8 cellular contexts compared by ENCODE assay signal in genomic region chr9:128946544-128946943, GRCh38. TPM values are rescaled to one million over a fixed set of nuclear protein-coding genes. Genes with fewer than 3 reads are reported as not detected.
DNase-seq lines count a peak whose midpoint lies in the region; ATAC-seq, FAIRE-seq and TF ChIP-seq lines count a peak whose summit lies in the region.

No MANE protein-coding gene starts in this region.

- 19% methylated on average over 9 of the region's 9 CpGs for WGBS in K562 (ENCODE audit: insufficient coverage, low coverage, missing lambda C conversion rate)
- WGBS in lung, 2 donors = 68 to 85% methylated on average over 9 of the region's 9 CpGs
- WGBS in transverse colon (ENCODE audit: low coverage in 1 of 2), 2 donors = 79% methylated on average over 9 of the region's 9 CpGs; no CpG with 5 or more reads in 1 of the 2 donors

- H3K4me1 Mint-ChIP-seq in activated naive CD4-positive, alpha-beta T cell treated with anti-CD3 and anti-CD28 coated beads, Interleukin-2, amount 10 ng/mL, durations not matched to agents 7 days and 5 days = peaks cover 35% of the 10 kb centered on the region

- ATAC-seq in K562 (no peak), lung (ENCODE audit: insufficient read depth, low FRiP score) (no peak)

- peaks cover 54% of the 10 kb centered on the region for H3K79me2 ChIP-seq in K562 (ENCODE audit: control insufficient read depth, insufficient read depth, low read length)

- peak overlapping the region; percentile 97 for H3K4me2 ChIP-seq in K562 (ENCODE audit: insufficient read depth, low read length)

- TF ChIP-seq POLR2A in K562 (conservative IDR thresholded peaks at IDR 0.05) (no peak), transverse colon (IDR thresholded peaks at IDR 0.05) (no peak)

- TF ChIP-seq CTCF in K562 (IDR thresholded peaks at IDR 0.05 in 2 of 3, conservative IDR thresholded peaks at IDR 0.05 in 1 of 3; ENCODE audit: insufficient read depth in 2 of 3, low read depth in 1 of 3, low read length in 3 of 3) = no peak
- TF ChIP-seq CTCF in lung (IDR thresholded peaks at IDR 0.05; ENCODE audit: control extremely low read depth, extremely low read depth) = no peak
- TF ChIP-seq CTCF in transverse colon (IDR thresholded peaks at IDR 0.05) = no peak

- H2AFZ ChIP-seq in K562 (ENCODE audit: low read depth, low read length) = peak overlapping the region; percentile 89

- CTCF ChIA-PET in activated naive CD4-positive, alpha-beta T cell treated with anti-CD3 and anti-CD28 coated beads, Interleukin-2, amount 10 ng/mL, durations not matched to agents 7 days and 5 days (lab: Charles Lee) = no interaction called here
- CTCF ChIA-PET in K562 (lab: Yijun Ruan, JAX; ENCODE audit: low intra/inter-chr PET ratio) = no interaction called here

- peak overlapping the region; percentile 78 for H3K4me3 ChIP-seq in K562
- H3K4me3 ChIP-seq in lung = peak overlapping the region; percentile 80
- peak overlapping the region; percentile 75 to 94 (median 85) for H3K4me3 ChIP-seq in transverse colon

- in situ Hi-C loops in K562 (cut with MboI) = no loop called here
- in situ Hi-C loops in transverse colon (cut with MboI; ENCODE audit: low pct_ligation_motif_present in 1 of 4, low pct_unique_long_range_greater_than_20kb in 1 of 4, low sequenced_read_pairs in 3 of 4) = no loop called here

- no peak for FAIRE-seq in K562 (lab: Jason Lieb, UNC)

- H3K36me3 Mint-ChIP-seq in activated naive CD4-positive, alpha-beta T cell treated with anti-CD3 and anti-CD28 coated beads, Interleukin-2, amount 10 ng/mL, durations not matched to agents 7 days and 5 days = peaks cover 22% of the 10 kb centered on the region

- intact Hi-C loops in K562 (cut with micrococcal nuclease) (no loop called here), transverse colon (cut with DNase I; ENCODE audit: low total_unique reads) (no loop called here)

- no peaks in the 10 kb centered on the region for H3K9me1 ChIP-seq in K562 (ENCODE audit: control insufficient read depth, insufficient read depth, low read length)

- POLR2A ChIA-PET in K562 (lab: Yijun Ruan, JAX) = no interaction called here

- peaks cover 5% of the 10 kb centered on the region for H3K27me3 Mint-ChIP-seq in activated naive CD4-positive, alpha-beta T cell treated with anti-CD3 and anti-CD28 coated beads, Interleukin-2, amount 10 ng/mL, durations not matched to agents 7 days and 5 days

- peaks cover 41% of the 10 kb centered on the region for H3K36me3 ChIP-seq in K562 (ENCODE audit: control insufficient read depth, insufficient read depth, low read length)
- H3K36me3 ChIP-seq in lung (ENCODE audit: control insufficient read depth in 2 of 2, insufficient read depth in 2 of 2, low read length in 2 of 2) = peaks cover 0 to 5% of the 10 kb centered on the region in 2 donors
- no peaks in the 10 kb centered on the region for H3K36me3 ChIP-seq in transverse colon

- peak overlapping the region; percentile 92 to 94 for H3K9ac ChIP-seq in K562 (ENCODE audit: insufficient read depth in 1 of 2, low read depth in 2 of 2, low read length in 2 of 2)

- H3K27ac Mint-ChIP-seq in activated naive CD4-positive, alpha-beta T cell treated with anti-CD3 and anti-CD28 coated beads, Interleukin-2, amount 10 ng/mL, durations not matched to agents 7 days and 5 days = peak overlapping the region; percentile 99

- no TSS peak for BruUV-seq in K562 (replicated peaks; lab: Mats Ljungman, UMichigan)

- H3K4me1 ChIP-seq in K562 (replicated peaks in 1 of 2; ENCODE audit: control insufficient read depth in 2 of 2, insufficient read depth in 2 of 2, low read length in 2 of 2) (peaks cover 25 to 44% of the 10 kb centered on the region in 2 experiments), lung (ENCODE audit: control insufficient read depth in 2 of 2, insufficient read depth in 2 of 2, low read length in 2 of 2) (peaks cover 4 to 15% of the 10 kb centered on the region in 2 donors), transverse colon (peaks cover 0 to 18% (median 11%) of the 10 kb centered on the region in 4 donors)

- H3K27me3 ChIP-seq in K562 (ENCODE audit: control insufficient read depth in 2 of 2, insufficient read depth in 2 of 2, low read length in 2 of 2) = no peaks in the 10 kb centered on the region
- no peaks in the 10 kb centered on the region for H3K27me3 ChIP-seq in lung (ENCODE audit: control insufficient read depth, insufficient read depth)
- H3K27me3 ChIP-seq in transverse colon = no peaks in the 10 kb centered on the region

- TF ChIP-seq EP300 in K562 (IDR thresholded peaks at IDR 0.05; ENCODE audit: low read length) = no peak
- TF ChIP-seq EP300 in transverse colon (IDR thresholded peaks at IDR 0.05; ENCODE audit: low read depth) = no peak

- no peak for DNase-seq in activated naive CD4-positive, alpha-beta T cell treated with anti-CD3 and anti-CD28 coated beads, Interleukin-2, amount 10 ng/mL, durations not matched to agents 7 days and 5 days
- DNase-seq in activated naive CD4-positive, alpha-beta T cell (lab: John Stamatoyannopoulos, UW) = no peak
- DNase-seq in K562 (ENCODE audit: extremely low read depth in 1 of 4, low spot score in 3 of 4) = peak in 1 of 4 experiments; percentile 32
- DNase-seq in lung (ENCODE audit: low spot score) = no peak
- no peak for DNase-seq in transverse colon
- no peak for DNase-seq in kidney tubule cell (ENCODE audit: low spot score)
- no peak for DNase-seq in stimulated activated CD4-positive, alpha-beta T cell treated with anti-CD3 and anti-CD28 coated beads, Interleukin-4, amount 100 ng/mL, for 1 hour
- DNase-seq in activated CD4-positive, CD25-positive, alpha-beta regulatory T cell treated with anti-CD3 and anti-CD28 coated beads, Interleukin-2, amount 50 U/mL, for 72 hours = no peak

- H3K9me3 ChIP-seq in K562 (replicated peaks; ENCODE audit: control insufficient read depth, insufficient read depth, low read depth, low read length) (no peaks in the 10 kb centered on the region), lung (ENCODE audit: control insufficient read depth in 2 of 2, insufficient read depth in 1 of 2, low read length in 1 of 2) (no peaks in the 10 kb centered on the region), transverse colon (no peaks in the 10 kb centered on the region)

- H3K9me3 Mint-ChIP-seq in activated naive CD4-positive, alpha-beta T cell treated with anti-CD3 and anti-CD28 coated beads, Interleukin-2, amount 10 ng/mL, durations not matched to agents 7 days and 5 days = no peaks in the 10 kb centered on the region

- peak overlapping the region; percentile 99 for H3K4me3 Mint-ChIP-seq in activated naive CD4-positive, alpha-beta T cell treated with anti-CD3 and anti-CD28 coated beads, Interleukin-2, amount 10 ng/mL, durations not matched to agents 7 days and 5 days

- TF ChIP-seq RAD21 in K562 (CRISPR knock-in tag; conservative IDR thresholded peaks at IDR 0.05 in 1 of 2, IDR thresholded peaks at IDR 0.05 in 1 of 2) = no peak

- H3K27ac ChIP-seq in K562 (ENCODE audit: extremely low read depth, low read depth, low read length) = peak overlapping the region; percentile 90
- peak overlapping the region; percentile 62 to 95 for H3K27ac ChIP-seq in lung (ENCODE audit: low read depth in 1 of 2, low read length in 1 of 2)
- peak overlapping the region; percentile 94 to 97 (median 97) for H3K27ac ChIP-seq in transverse colon

- H4K20me1 ChIP-seq in K562 (replicated peaks; ENCODE audit: control insufficient read depth, insufficient read depth, low read length) = no peaks in the 10 kb centered on the region

RNA-seq across cellular contexts. Expression of gene DOLK, which starts 0.9 kb away (rescaled TPM):
- 13.9 and 44.2 TPM in 2 replicates for total RNA-seq in K562 (2011; cell fraction: chromatin; rRNA removed; ENCODE audit: low replicate concordance)
- total RNA-seq in K562 (2011; cell fraction: nucleolus; rRNA removed) = 48.2 and 55.4 TPM in 2 replicates
- total RNA-seq in K562 (2011; cell fraction: nucleoplasm; rRNA removed) = 27.6 and 38.4 TPM in 2 replicates
- total RNA-seq in K562 (2014; rRNA removed) (11.7 and 18.4 TPM in 2 replicates), K562 (2014; rRNA removed; fragmentation: Illumina TruSeq; extraction: Trizol) (7.5 and 8.4 TPM in 2 replicates), K562 (2015; rRNA removed; fragmentation: Illumina TruSeq; extraction: Trizol) (13.7 and 14.0 TPM in 2 replicates), K562 (2021) (14.2 and 14.7 TPM in 2 replicates), lung (10 to 100 TPM; 10.6 to 17.9 TPM), transverse colon (10 to 100 TPM in 3 of 4 donors, 1 to 10 TPM in 1; 9.2 to 20.6 (median 11.7) TPM)
- polyA plus RNA-seq in K562 (2011; rRNA removed) (10.8 and 13.0 TPM in 2 replicates), K562 (2014; fragmentation: Illumina TruSeq; extraction: Trizol) (14.0 and 15.0 TPM in 2 replicates), K562 (2014; fragmentation: Nextera tagmentation; extraction: Ambion mirVana) (1 to 10 TPM; 2.6 to 3.7 TPM), K562 (2014; rRNA removed) (10.6 and 11.1 TPM in 2 replicates), lung (10 to 100 TPM in 1 of 2 donors, 1 to 10 TPM in 1; 9.6 to 19.1 TPM)
- polyA plus RNA-seq in K562 (2011; cell fraction: cytosol; rRNA removed) = 15.7 and 32.2 TPM in 2 replicates
- 9.0 and 11.9 TPM in 2 replicates for polyA plus RNA-seq in K562 (2011; cell fraction: nucleus; rRNA removed)
- polyA plus RNA-seq in K562 (2012) = 9.5 and 16.7 TPM in 2 replicates
- 16.4 and 25.9 TPM in 2 replicates for polyA minus RNA-seq in K562 (2011; rRNA and poly(A)+ RNA removed)
- polyA minus RNA-seq in K562 (2011; cell fraction: cytosol; rRNA and poly(A)+ RNA removed) = 6.7 and 11.4 TPM in 2 replicates
- 16.6 and 23.7 TPM in 2 replicates for polyA minus RNA-seq in K562 (2011; cell fraction: nucleus; rRNA and poly(A)+ RNA removed)

RNA-seq across cellular contexts. Expression of gene NUP188, which starts 1.0 kb away (rescaled TPM):
- 545 and 736 TPM in 2 replicates for total RNA-seq in K562 (2011; cell fraction: chromatin; rRNA removed; ENCODE audit: low replicate concordance)
- total RNA-seq in K562 (2011; cell fraction: nucleolus; rRNA removed) = 287 and 308 TPM in 2 replicates
- total RNA-seq in K562 (2011; cell fraction: nucleoplasm; rRNA removed) = 273 and 303 TPM in 2 replicates
- total RNA-seq in K562 (2014; rRNA removed) (64.3 and 92.3 TPM in 2 replicates), K562 (2014; rRNA removed; fragmentation: Illumina TruSeq; extraction: Trizol) (66.6 and 84.5 TPM in 2 replicates), K562 (2015; rRNA removed; fragmentation: Illumina TruSeq; extraction: Trizol) (69.9 and 70.6 TPM in 2 replicates), K562 (2021) (123 and 135 TPM in 2 replicates), lung (10 to 100 TPM; 39.3 to 48.5 TPM), transverse colon (10 to 100 TPM; 18.0 to 79.3 (median 38.4) TPM)
- polyA plus RNA-seq in K562 (2011; rRNA removed) (71.2 and 106 TPM in 2 replicates), K562 (2014; fragmentation: Illumina TruSeq; extraction: Trizol) (107 and 110 TPM in 2 replicates), K562 (2014; fragmentation: Nextera tagmentation; extraction: Ambion mirVana) (10 to 100 TPM; 11.7 to 17.9 TPM), K562 (2014; rRNA removed) (64.7 and 70.6 TPM in 2 replicates), lung (10 to 100 TPM; 17.0 to 24.9 TPM)
- polyA plus RNA-seq in K562 (2011; cell fraction: cytosol; rRNA removed) = 109 and 123 TPM in 2 replicates
- polyA plus RNA-seq in K562 (2011; cell fraction: nucleus; rRNA removed) = 185 and 200 TPM in 2 replicates
- 61.5 and 77.1 TPM in 2 replicates for polyA plus RNA-seq in K562 (2012)
- 241 and 300 TPM in 2 replicates for polyA minus RNA-seq in K562 (2011; rRNA and poly(A)+ RNA removed)
- polyA minus RNA-seq in K562 (2011; cell fraction: cytosol; rRNA and poly(A)+ RNA removed) = 193 and 215 TPM in 2 replicates
- polyA minus RNA-seq in K562 (2011; cell fraction: nucleus; rRNA and poly(A)+ RNA removed) = 102 and 146 TPM in 2 replicates

RNA-seq across cellular contexts. Expression of gene PHYHD1, which starts 25.8 kb away (rescaled TPM):
- 1.0 and 4.9 TPM in 2 replicates for total RNA-seq in K562 (2011; cell fraction: chromatin; rRNA removed; ENCODE audit: low replicate concordance)
- total RNA-seq in K562 (2011; cell fraction: nucleolus; rRNA removed) = 1.0 and 1.3 TPM in 2 replicates
- total RNA-seq in K562 (2011; cell fraction: nucleoplasm; rRNA removed) = 1.4 and 1.8 TPM in 2 replicates
- 0.49 and 1.3 TPM in 2 replicates for total RNA-seq in K562 (2014; rRNA removed)
- total RNA-seq in K562 (2014; rRNA removed; fragmentation: Illumina TruSeq; extraction: Trizol) = 0.45 and 0.69 TPM in 2 replicates
- 0.36 and 0.79 TPM in 2 replicates for total RNA-seq in K562 (2015; rRNA removed; fragmentation: Illumina TruSeq; extraction: Trizol)
- 0.58 and 0.66 TPM in 2 replicates for total RNA-seq in K562 (2021)
- polyA plus RNA-seq in K562 (2011; rRNA removed) = 1.2 and 2.1 TPM in 2 replicates
- polyA plus RNA-seq in K562 (2011; cell fraction: cytosol; rRNA removed) = 2.2 and 2.5 TPM in 2 replicates
- 3.7 and 4.1 TPM in 2 replicates for polyA plus RNA-seq in K562 (2011; cell fraction: nucleus; rRNA removed)
- polyA plus RNA-seq in K562 (2012) = 0.87 and 1.2 TPM in 2 replicates
- 0.80 and 1.0 TPM in 2 replicates for polyA plus RNA-seq in K562 (2014; fragmentation: Illumina TruSeq; extraction: Trizol)
- polyA plus RNA-seq in K562 (2014; fragmentation: Nextera tagmentation; extraction: Ambion mirVana) = 1 to 10 TPM in 1 of 2 experiments, under 1 TPM in 1; 0.80 to 1.0 TPM
- 0.32 and 0.91 TPM in 2 replicates for polyA plus RNA-seq in K562 (2014; rRNA removed)
- polyA minus RNA-seq in K562 (2011; rRNA and poly(A)+ RNA removed) = 0.48 and 2.0 TPM in 2 replicates
- not detected in 2 replicates for polyA minus RNA-seq in K562 (2011; cell fraction: cytosol; rRNA and poly(A)+ RNA removed)
- polyA minus RNA-seq in K562 (2011; cell fraction: nucleus; rRNA and poly(A)+ RNA removed) = 0.54 and 1.1 TPM in 2 replicates
- total RNA-seq in lung = 10 to 100 TPM; 25.5 to 66.5 TPM
- polyA plus RNA-seq in lung = 10 to 100 TPM; 21.4 to 86.3 TPM
- total RNA-seq in transverse colon = 10 to 100 TPM in 1 of 4 donors, 1 to 10 TPM in 3; 3.2 to 22.4 (median 5.5) TPM
